1 cellular context compared by ENCODE assay signal in the genomic region with DNA sequence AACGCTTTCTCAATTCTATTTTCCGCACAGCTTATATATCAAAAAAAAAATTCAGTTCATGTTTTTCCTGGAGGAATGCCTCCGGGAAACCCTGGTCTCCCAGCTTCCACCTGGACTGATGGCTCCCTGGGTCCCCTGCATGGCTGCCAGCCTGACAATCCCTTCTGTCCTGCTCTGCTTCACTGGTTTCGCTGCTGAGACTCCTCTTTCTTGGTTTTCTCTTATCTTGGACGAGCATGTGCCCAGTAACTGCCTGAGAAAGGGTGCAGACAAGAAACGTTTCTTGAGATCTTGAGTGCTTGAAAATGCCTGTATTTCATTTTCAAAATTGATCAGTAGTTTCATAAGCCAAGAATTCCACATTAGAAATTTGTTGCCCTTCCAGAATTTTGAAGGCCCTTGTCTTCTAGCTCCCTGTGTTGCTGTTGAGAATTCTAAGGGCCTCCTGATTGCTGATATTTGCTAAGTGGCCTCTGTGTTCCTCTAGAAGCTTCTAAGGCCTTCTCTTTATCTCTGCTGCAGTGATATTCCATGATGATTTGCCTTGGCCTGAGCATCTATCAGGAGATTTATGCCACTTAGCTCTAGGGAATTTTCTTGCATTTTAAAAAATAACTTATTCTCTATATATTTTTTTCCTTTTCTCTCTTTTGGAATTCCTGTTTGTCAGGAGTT.
TF ChIP-seq lines count a peak whose summit lies in the region.

No MANE protein-coding gene starts in this region.

TF ChIP-seq in K562, 482 proteins besides CTCF, POLR2A, EP300 and RAD21 (continued from another document and continues in another):
- TF ChIP-seq, protein P1, sequence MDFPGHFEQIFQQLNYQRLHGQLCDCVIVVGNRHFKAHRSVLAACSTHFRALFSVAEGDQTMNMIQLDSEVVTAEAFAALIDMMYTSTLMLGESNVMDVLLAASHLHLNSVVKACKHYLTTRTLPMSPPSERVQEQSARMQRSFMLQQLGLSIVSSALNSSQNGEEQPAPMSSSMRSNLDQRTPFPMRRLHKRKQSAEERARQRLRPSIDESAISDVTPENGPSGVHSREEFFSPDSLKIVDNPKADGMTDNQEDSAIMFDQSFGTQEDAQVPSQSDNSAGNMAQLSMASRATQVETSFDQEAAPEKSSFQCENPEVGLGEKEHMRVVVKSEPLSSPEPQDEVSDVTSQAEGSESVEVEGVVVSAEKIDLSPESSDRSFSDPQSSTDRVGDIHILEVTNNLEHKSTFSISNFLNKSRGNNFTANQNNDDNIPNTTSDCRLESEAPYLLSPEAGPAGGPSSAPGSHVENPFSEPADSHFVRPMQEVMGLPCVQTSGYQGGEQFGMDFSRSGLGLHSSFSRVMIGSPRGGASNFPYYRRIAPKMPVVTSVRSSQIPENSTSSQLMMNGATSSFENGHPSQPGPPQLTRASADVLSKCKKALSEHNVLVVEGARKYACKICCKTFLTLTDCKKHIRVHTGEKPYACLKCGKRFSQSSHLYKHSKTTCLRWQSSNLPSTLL (IDR thresholded peaks at IDR 0.05), result no peak
- TF ChIP-seq, protein P2, sequence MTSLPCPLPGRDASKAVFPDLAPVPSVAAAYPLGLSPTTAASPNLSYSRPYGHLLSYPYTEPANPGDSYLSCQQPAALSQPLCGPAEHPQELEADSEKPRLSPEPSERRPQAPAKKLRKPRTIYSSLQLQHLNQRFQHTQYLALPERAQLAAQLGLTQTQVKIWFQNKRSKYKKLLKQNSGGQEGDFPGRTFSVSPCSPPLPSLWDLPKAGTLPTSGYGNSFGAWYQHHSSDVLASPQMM (CRISPR knock-in tag; IDR thresholded peaks at IDR 0.05), result no peak
- TF ChIP-seq, protein P3, sequence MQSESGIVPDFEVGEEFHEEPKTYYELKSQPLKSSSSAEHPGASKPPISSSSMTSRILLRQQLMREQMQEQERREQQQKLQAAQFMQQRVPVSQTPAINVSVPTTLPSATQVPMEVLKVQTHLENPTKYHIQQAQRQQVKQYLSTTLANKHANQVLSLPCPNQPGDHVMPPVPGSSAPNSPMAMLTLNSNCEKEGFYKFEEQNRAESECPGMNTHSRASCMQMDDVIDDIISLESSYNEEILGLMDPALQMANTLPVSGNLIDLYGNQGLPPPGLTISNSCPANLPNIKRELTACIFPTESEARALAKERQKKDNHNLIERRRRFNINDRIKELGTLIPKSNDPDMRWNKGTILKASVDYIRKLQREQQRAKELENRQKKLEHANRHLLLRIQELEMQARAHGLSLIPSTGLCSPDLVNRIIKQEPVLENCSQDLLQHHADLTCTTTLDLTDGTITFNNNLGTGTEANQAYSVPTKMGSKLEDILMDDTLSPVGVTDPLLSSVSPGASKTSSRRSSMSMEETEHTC (IDR thresholded peaks at IDR 0.05), result no peak
- TF ChIP-seq, protein P4, sequence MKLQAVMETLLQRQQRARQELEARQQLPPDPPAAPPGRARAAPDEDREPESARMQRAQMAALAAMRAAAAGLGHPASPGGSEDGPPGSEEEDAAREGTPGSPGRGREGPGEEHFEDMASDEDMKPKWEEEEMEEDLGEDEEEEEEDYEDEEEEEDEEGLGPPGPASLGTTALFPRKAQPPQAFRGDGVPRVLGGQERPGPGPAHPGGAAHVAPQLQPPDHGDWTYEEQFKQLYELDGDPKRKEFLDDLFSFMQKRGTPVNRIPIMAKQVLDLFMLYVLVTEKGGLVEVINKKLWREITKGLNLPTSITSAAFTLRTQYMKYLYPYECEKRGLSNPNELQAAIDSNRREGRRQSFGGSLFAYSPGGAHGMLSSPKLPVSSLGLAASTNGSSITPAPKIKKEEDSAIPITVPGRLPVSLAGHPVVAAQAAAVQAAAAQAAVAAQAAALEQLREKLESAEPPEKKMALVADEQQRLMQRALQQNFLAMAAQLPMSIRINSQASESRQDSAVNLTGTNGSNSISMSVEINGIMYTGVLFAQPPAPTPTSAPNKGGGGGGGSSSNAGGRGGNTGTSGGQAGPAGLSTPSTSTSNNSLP (IDR thresholded peaks at IDR 0.05; ENCODE audit: borderline replicate concordance, low read depth, low read length), result no peak
- TF ChIP-seq, protein P5, sequence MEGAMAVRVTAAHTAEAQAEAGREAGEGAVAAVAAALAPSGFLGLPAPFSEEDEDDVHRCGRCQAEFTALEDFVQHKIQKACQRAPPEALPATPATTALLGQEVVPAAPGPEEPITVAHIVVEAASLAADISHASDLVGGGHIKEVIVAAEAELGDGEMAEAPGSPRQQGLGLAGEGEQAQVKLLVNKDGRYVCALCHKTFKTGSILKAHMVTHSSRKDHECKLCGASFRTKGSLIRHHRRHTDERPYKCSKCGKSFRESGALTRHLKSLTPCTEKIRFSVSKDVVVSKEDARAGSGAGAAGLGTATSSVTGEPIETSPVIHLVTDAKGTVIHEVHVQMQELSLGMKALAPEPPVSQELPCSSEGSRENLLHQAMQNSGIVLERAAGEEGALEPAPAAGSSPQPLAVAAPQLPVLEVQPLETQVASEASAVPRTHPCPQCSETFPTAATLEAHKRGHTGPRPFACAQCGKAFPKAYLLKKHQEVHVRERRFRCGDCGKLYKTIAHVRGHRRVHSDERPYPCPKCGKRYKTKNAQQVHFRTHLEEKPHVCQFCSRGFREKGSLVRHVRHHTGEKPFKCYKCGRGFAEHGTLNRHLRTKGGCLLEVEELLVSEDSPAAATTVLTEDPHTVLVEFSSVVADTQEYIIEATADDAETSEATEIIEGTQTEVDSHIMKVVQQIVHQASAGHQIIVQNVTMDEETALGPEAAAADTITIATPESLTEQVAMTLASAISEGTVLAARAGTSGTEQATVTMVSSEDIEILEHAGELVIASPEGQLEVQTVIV (CRISPR knock-in tag; IDR thresholded peaks at IDR 0.05; ENCODE audit: borderline replicate concordance), result no peak
- TF ChIP-seq PYGO2 (tag; IDR thresholded peaks at IDR 0.05) (0 out of 2 replicates have a peak, but pooled peaks have one; percentile 21), MCM5 (IDR thresholded peaks at IDR 0.05; ENCODE audit: low read depth) (no peak), NBN (IDR thresholded peaks at IDR 0.05; ENCODE audit: low read depth) (no peak), BACH1 (tag; IDR thresholded peaks at IDR 0.05) (peak; percentile 74; the same call in 1 of the 2 replicates), HOXB6 (CRISPR knock-in tag; IDR thresholded peaks at IDR 0.05; ENCODE audit: borderline replicate concordance) (no peak), STAG1 (CRISPR knock-in tag; IDR thresholded peaks at IDR 0.05; ENCODE audit: borderline replicate concordance) (no peak), CBX3 (IDR thresholded peaks at IDR 0.05; ENCODE audit: borderline replicate concordance in 1 of 2, low read length in 2 of 2) (peak in 1 of 2 experiments; percentile 62; a peak in 1 of 3 replicates), NR3C1 (CRISPR knock-in tag; IDR thresholded peaks at IDR 0.05) (no peak), NCOA6 (IDR thresholded peaks at IDR 0.05) (no peak), STAT5A (IDR thresholded peaks at IDR 0.05; ENCODE audit: borderline replicate concordance, low read length) (peak; percentile 47), CTBP1 (IDR thresholded peaks at IDR 0.05; ENCODE audit: borderline replicate concordance) (no peak), ATF7 (IDR thresholded peaks at IDR 0.05) (no peak), SIRT6 (IDR thresholded peaks at IDR 0.05; ENCODE audit: low read depth, low read length) (no peak), ZNF184 (CRISPR knock-in tag; IDR thresholded peaks at IDR 0.05) (peak; percentile 87), OTX1 (CRISPR knock-in tag; IDR thresholded peaks at IDR 0.05) (no peak), NFXL1 (CRISPR knock-in tag; IDR thresholded peaks at IDR 0.05) (no peak), KDM1A (IDR thresholded peaks at IDR 0.05) (peak; percentile 20 to 24; a peak in 1 of 4 replicates), HLTF (IDR thresholded peaks at IDR 0.05) (no peak), ZNF354B (CRISPR knock-in tag; IDR thresholded peaks at IDR 0.05) (no peak), ZNF507 (tag; conservative IDR thresholded peaks at IDR 0.05) (peak; percentile 55), ZNF384 (IDR thresholded peaks at IDR 0.05; ENCODE audit: low read depth, low read length) (no peak), KLF16 (IDR thresholded peaks at IDR 0.05) (no peak), MCM2 (IDR thresholded peaks at IDR 0.05; ENCODE audit: low read depth) (no peak), ARNT (IDR thresholded peaks at IDR 0.05) (no peak; a peak in 1 of 4 replicates), ZNF785 (CRISPR knock-in tag; IDR thresholded peaks at IDR 0.05) (no peak), ZNF232 (CRISPR knock-in tag; IDR thresholded peaks at IDR 0.05) (no peak), TCF7 (IDR thresholded peaks at IDR 0.05; ENCODE audit: borderline replicate concordance) (no peak)
- TF ChIP-seq, protein P6, sequence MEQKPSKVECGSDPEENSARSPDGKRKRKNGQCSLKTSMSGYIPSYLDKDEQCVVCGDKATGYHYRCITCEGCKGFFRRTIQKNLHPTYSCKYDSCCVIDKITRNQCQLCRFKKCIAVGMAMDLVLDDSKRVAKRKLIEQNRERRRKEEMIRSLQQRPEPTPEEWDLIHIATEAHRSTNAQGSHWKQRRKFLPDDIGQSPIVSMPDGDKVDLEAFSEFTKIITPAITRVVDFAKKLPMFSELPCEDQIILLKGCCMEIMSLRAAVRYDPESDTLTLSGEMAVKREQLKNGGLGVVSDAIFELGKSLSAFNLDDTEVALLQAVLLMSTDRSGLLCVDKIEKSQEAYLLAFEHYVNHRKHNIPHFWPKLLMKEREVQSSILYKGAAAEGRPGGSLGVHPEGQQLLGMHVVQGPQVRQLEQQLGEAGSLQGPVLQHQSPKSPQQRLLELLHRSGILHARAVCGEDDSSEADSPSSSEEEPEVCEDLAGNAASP (IDR thresholded peaks at IDR 0.05), result no peak
- TF ChIP-seq, protein P7, sequence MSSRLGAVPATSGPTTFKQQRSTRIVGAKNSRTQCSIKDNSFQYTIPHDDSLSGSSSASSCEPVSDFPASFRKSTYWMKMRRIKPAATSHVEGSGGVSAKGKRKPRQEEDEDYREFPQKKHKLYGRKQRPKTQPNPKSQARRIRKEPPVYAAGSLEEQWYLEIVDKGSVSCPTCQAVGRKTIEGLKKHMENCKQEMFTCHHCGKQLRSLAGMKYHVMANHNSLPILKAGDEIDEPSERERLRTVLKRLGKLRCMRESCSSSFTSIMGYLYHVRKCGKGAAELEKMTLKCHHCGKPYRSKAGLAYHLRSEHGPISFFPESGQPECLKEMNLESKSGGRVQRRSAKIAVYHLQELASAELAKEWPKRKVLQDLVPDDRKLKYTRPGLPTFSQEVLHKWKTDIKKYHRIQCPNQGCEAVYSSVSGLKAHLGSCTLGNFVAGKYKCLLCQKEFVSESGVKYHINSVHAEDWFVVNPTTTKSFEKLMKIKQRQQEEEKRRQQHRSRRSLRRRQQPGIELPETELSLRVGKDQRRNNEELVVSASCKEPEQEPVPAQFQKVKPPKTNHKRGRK (tag; IDR thresholded peaks at IDR 0.05), result 0 out of 2 replicates have a peak, but pooled peaks have one; percentile 31
- TF ChIP-seq, protein P8, sequence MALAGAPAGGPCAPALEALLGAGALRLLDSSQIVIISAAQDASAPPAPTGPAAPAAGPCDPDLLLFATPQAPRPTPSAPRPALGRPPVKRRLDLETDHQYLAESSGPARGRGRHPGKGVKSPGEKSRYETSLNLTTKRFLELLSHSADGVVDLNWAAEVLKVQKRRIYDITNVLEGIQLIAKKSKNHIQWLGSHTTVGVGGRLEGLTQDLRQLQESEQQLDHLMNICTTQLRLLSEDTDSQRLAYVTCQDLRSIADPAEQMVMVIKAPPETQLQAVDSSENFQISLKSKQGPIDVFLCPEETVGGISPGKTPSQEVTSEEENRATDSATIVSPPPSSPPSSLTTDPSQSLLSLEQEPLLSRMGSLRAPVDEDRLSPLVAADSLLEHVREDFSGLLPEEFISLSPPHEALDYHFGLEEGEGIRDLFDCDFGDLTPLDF (CRISPR knock-in tag; IDR thresholded peaks at IDR 0.05), result no peak
- TF ChIP-seq, protein P9, sequence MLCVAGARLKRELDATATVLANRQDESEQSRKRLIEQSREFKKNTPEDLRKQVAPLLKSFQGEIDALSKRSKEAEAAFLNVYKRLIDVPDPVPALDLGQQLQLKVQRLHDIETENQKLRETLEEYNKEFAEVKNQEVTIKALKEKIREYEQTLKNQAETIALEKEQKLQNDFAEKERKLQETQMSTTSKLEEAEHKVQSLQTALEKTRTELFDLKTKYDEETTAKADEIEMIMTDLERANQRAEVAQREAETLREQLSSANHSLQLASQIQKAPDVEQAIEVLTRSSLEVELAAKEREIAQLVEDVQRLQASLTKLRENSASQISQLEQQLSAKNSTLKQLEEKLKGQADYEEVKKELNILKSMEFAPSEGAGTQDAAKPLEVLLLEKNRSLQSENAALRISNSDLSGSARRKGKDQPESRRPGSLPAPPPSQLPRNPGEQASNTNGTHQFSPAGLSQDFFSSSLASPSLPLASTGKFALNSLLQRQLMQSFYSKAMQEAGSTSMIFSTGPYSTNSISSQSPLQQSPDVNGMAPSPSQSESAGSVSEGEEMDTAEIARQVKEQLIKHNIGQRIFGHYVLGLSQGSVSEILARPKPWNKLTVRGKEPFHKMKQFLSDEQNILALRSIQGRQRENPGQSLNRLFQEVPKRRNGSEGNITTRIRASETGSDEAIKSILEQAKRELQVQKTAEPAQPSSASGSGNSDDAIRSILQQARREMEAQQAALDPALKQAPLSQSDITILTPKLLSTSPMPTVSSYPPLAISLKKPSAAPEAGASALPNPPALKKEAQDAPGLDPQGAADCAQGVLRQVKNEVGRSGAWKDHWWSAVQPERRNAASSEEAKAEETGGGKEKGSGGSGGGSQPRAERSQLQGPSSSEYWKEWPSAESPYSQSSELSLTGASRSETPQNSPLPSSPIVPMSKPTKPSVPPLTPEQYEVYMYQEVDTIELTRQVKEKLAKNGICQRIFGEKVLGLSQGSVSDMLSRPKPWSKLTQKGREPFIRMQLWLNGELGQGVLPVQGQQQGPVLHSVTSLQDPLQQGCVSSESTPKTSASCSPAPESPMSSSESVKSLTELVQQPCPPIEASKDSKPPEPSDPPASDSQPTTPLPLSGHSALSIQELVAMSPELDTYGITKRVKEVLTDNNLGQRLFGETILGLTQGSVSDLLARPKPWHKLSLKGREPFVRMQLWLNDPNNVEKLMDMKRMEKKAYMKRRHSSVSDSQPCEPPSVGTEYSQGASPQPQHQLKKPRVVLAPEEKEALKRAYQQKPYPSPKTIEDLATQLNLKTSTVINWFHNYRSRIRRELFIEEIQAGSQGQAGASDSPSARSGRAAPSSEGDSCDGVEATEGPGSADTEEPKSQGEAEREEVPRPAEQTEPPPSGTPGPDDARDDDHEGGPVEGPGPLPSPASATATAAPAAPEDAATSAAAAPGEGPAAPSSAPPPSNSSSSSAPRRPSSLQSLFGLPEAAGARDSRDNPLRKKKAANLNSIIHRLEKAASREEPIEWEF (CRISPR knock-in tag; IDR thresholded peaks at IDR 0.05), result no peak; the same call in 1 of the 2 replicates
- TF ChIP-seq, protein P10, sequence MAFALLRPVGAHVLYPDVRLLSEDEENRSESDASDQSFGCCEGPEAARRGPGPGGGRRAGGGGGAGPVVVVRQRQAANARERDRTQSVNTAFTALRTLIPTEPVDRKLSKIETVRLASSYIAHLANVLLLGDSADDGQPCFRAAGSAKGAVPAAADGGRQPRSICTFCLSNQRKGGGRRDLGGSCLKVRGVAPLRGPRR (CRISPR knock-in tag; IDR thresholded peaks at IDR 0.05), result no peak
- TF ChIP-seq, protein P11, sequence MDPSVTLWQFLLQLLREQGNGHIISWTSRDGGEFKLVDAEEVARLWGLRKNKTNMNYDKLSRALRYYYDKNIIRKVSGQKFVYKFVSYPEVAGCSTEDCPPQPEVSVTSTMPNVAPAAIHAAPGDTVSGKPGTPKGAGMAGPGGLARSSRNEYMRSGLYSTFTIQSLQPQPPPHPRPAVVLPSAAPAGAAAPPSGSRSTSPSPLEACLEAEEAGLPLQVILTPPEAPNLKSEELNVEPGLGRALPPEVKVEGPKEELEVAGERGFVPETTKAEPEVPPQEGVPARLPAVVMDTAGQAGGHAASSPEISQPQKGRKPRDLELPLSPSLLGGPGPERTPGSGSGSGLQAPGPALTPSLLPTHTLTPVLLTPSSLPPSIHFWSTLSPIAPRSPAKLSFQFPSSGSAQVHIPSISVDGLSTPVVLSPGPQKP (CRISPR knock-in tag; IDR thresholded peaks at IDR 0.05), result no peak
